In genomic region chr2:2647156-2647555, GRCh38 we compare ENCODE assay signal across 12 cellular contexts.
DNase-seq lines count a peak whose midpoint lies in the region; ATAC-seq and TF ChIP-seq lines count a peak whose summit lies in the region.
"Had no signal": no experiment of that assay in that cellular context is flagged by ENCODE, and none has a peak within 500 bp of the region (broad histone marks: within the 10 kb centered on the region; RNA-seq: fewer than 3 reads in every experiment).

No MANE protein-coding gene starts in this region.

- POLR2A ChIA-PET in WTC11 (lab: Charles Lee), result no interaction called here

- peaks cover 17% of the 10 kb centered on the region for H3K4me1 Mint-ChIP-seq in WTC11

- no peak overlapping the region for H3K27ac Mint-ChIP-seq in WTC11

- H3K9me3 ChIP-seq in gastrocnemius medialis, result no peaks in the 10 kb centered on the region
- H3K9me3 ChIP-seq: MG63, prostate gland had no signal

- H3K36me3 ChIP-seq in gastrocnemius medialis, result no peaks in the 10 kb centered on the region
- H3K36me3 ChIP-seq: MG63, prostate gland had no signal

- no peak overlapping the region for H3K4me3 ChIP-seq in gastrocnemius medialis
- H3K4me3 ChIP-seq: MG63, prostate gland had no signal

- no peaks in the 10 kb centered on the region for H3K27me3 Mint-ChIP-seq in WTC11 (ENCODE audit: low read depth)

- H3K27ac ChIP-seq in gastrocnemius medialis, result no peak overlapping the region
- H3K27ac ChIP-seq: prostate gland had no signal

- intact Hi-C loops in gastrocnemius medialis (cut with DNase I; ENCODE audit: low total_unique reads), result no loop called here

- peaks cover 22% of the 10 kb centered on the region for H3K9me3 Mint-ChIP-seq in WTC11

- no peak for TF ChIP-seq CTCF in gastrocnemius medialis (IDR thresholded peaks at IDR 0.05 in 4 of 5, conservative IDR thresholded peaks at IDR 0.05 in 1 of 5)
- TF ChIP-seq CTCF in WTC11 (IDR thresholded peaks at IDR 0.05), result no peak

- in situ Hi-C loops in gastrocnemius medialis (cut with MboI; ENCODE audit: low sequenced_read_pairs in 4 of 4), result no loop called here

- ATAC-seq in HG02970 (IDR thresholded peaks at IDR 0.05; ENCODE audit: low FRiP score, unreplicated experiment) (no peak), gastrocnemius medialis (no peak), WTC11 (no peak)

- CTCF ChIA-PET in WTC11 (lab: Charles Lee), result no interaction called here

- H3K4me1 ChIP-seq in gastrocnemius medialis, result no peaks in the 10 kb centered on the region
- H3K4me1 ChIP-seq: prostate gland had no signal

- no peaks in the 10 kb centered on the region for H3K36me3 Mint-ChIP-seq in WTC11

- DNase-seq in DMS79 treated with DMSO at 0.1 percent for 48 hours (lab: John Stamatoyannopoulos, UW) (peak; percentile 32), DMS79 (lab: John Stamatoyannopoulos, UW) (no peak), HT1080 (ENCODE audit: low read depth) (peak; percentile 90), SW 1271 (lab: John Stamatoyannopoulos, UW) (peak; percentile 57 to 74), islet precursor cell (peak; percentile 51), gastrocnemius medialis (no peak), WTC11 (ENCODE audit: low spot score) (no peak)
- DNase-seq: amniotic stem cell, MG63, NCI-H526 treated with DMSO at 0.1 percent for 48 hours had no signal

- H3K27me3 ChIP-seq in gastrocnemius medialis, result no peaks in the 10 kb centered on the region
- H3K27me3 ChIP-seq: MG63 had no signal

- TF ChIP-seq POLR2A in gastrocnemius medialis (IDR thresholded peaks at IDR 0.05), result no peak

- no peak overlapping the region for H3K4me3 Mint-ChIP-seq in WTC11

TF ChIP-seq in WTC11, 78 proteins besides CTCF, POLR2A, EP300 and RAD21 (continues in another document):
- no peak for TF ChIP-seq ERG (CRISPR knock-in tag; IDR thresholded peaks at IDR 0.05)
- TF ChIP-seq RORB (CRISPR knock-in tag; IDR thresholded peaks at IDR 0.05), result no peak
- TF ChIP-seq, protein P1, sequence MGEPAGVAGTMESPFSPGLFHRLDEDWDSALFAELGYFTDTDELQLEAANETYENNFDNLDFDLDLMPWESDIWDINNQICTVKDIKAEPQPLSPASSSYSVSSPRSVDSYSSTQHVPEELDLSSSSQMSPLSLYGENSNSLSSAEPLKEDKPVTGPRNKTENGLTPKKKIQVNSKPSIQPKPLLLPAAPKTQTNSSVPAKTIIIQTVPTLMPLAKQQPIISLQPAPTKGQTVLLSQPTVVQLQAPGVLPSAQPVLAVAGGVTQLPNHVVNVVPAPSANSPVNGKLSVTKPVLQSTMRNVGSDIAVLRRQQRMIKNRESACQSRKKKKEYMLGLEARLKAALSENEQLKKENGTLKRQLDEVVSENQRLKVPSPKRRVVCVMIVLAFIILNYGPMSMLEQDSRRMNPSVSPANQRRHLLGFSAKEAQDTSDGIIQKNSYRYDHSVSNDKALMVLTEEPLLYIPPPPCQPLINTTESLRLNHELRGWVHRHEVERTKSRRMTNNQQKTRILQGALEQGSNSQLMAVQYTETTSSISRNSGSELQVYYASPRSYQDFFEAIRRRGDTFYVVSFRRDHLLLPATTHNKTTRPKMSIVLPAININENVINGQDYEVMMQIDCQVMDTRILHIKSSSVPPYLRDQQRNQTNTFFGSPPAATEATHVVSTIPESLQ (CRISPR knock-in tag; IDR thresholded peaks at IDR 0.05), result no peak
- no peak for TF ChIP-seq NFYB (CRISPR knock-in tag; conservative IDR thresholded peaks at IDR 0.05; ENCODE audit: low read depth)
- TF ChIP-seq CREB1 (CRISPR knock-in tag; IDR thresholded peaks at IDR 0.05), result no peak
- TF ChIP-seq FOXP4 (CRISPR knock-in tag; IDR thresholded peaks at IDR 0.05), result no peak
- no peak for TF ChIP-seq IRF2 (CRISPR knock-in tag; IDR thresholded peaks at IDR 0.05; ENCODE audit: borderline replicate concordance, low read depth)
- TF ChIP-seq KAT7 (CRISPR knock-in tag; IDR thresholded peaks at IDR 0.05; ENCODE audit: borderline replicate concordance), result no peak
- TF ChIP-seq, protein P2, sequence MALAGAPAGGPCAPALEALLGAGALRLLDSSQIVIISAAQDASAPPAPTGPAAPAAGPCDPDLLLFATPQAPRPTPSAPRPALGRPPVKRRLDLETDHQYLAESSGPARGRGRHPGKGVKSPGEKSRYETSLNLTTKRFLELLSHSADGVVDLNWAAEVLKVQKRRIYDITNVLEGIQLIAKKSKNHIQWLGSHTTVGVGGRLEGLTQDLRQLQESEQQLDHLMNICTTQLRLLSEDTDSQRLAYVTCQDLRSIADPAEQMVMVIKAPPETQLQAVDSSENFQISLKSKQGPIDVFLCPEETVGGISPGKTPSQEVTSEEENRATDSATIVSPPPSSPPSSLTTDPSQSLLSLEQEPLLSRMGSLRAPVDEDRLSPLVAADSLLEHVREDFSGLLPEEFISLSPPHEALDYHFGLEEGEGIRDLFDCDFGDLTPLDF (CRISPR knock-in tag; IDR thresholded peaks at IDR 0.05), result no peak
- TF ChIP-seq MXD4 (CRISPR knock-in tag; IDR thresholded peaks at IDR 0.05; ENCODE audit: borderline replicate concordance), result no peak
- TF ChIP-seq FOXJ3 (CRISPR knock-in tag; IDR thresholded peaks at IDR 0.05; ENCODE audit: borderline replicate concordance), result no peak
- no peak for TF ChIP-seq ZNF232 (CRISPR knock-in tag; IDR thresholded peaks at IDR 0.05)
- no peak for TF ChIP-seq EMX1 (CRISPR knock-in tag; IDR thresholded peaks at IDR 0.05)
- no peak for TF ChIP-seq TP53 (CRISPR knock-in tag; IDR thresholded peaks at IDR 0.05)
- no peak for TF ChIP-seq GRHL2 (CRISPR knock-in tag; IDR thresholded peaks at IDR 0.05; ENCODE audit: insufficient replicate concordance, severe bottlenecking)
- TF ChIP-seq, protein P3, sequence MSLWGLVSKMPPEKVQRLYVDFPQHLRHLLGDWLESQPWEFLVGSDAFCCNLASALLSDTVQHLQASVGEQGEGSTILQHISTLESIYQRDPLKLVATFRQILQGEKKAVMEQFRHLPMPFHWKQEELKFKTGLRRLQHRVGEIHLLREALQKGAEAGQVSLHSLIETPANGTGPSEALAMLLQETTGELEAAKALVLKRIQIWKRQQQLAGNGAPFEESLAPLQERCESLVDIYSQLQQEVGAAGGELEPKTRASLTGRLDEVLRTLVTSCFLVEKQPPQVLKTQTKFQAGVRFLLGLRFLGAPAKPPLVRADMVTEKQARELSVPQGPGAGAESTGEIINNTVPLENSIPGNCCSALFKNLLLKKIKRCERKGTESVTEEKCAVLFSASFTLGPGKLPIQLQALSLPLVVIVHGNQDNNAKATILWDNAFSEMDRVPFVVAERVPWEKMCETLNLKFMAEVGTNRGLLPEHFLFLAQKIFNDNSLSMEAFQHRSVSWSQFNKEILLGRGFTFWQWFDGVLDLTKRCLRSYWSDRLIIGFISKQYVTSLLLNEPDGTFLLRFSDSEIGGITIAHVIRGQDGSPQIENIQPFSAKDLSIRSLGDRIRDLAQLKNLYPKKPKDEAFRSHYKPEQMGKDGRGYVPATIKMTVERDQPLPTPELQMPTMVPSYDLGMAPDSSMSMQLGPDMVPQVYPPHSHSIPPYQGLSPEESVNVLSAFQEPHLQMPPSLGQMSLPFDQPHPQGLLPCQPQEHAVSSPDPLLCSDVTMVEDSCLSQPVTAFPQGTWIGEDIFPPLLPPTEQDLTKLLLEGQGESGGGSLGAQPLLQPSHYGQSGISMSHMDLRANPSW (CRISPR knock-in tag; conservative IDR thresholded peaks at IDR 0.05; ENCODE audit: low read depth), result no peak
- TF ChIP-seq, protein P4, sequence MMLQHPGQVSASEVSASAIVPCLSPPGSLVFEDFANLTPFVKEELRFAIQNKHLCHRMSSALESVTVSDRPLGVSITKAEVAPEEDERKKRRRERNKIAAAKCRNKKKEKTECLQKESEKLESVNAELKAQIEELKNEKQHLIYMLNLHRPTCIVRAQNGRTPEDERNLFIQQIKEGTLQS (CRISPR knock-in tag; conservative IDR thresholded peaks at IDR 0.05), result no peak

Comparison
In these comparisons a context has a peak if more than half of its experiments do, and no peak if none do; other contexts are left out.
1. DNase-seq: peak in DMS79 treated with DMSO at 0.1 percent for 48 hours (single experiment), HT1080 (single experiment), SW 1271 (2 of 2) and islet precursor cell (single experiment); none in DMS79 (single experiment), gastrocnemius medialis (0 of 2) and WTC11 (single experiment).